ENCODE assay signal across 8 cellular contexts in the genomic region with DNA sequence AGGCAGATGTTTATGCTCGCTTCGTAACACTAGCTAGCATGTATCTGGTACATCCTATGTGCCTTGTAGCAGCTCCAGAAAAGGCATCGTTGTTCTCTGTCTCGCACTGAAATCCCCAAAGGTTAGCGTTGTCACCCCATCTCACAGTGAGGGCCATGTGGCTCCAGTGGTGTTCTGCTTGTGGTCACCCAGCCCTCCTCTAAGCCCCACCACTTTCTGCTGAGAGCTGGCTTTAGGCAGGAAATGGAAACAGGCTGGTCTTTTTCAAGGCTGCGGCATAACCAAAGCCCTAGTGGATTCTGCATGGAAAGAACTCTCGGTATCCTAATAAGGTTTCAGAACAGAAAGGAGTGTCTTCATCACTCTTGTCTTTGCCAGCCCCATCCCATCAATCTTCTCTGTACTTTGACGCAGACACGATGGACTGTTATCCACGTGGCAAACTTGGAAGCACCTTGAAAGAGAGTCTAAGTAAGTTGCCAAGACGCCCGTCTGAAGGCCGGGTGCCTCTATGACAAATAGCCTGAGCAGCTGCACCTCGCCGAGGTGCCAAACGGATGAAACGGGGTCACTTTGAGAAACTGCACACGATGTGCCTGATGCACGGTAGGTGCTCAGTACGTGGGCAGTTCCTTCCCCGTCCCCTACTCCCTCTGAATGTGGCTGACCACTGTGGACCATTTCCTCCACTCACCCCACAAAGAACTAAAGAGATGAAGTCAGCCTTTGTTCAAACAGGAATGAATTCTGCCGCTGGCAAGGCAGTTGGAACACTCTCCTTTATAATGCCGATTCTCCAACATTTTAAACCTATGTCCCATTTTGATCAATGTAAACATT. TPM values are rescaled to one million over a fixed set of nuclear protein-coding genes. Genes with fewer than 3 reads are reported as not detected.
A peak's percentile ranks its signal among the peaks of the same experiment; 100 is the strongest.
DNase-seq lines count a peak whose midpoint lies in the region; ATAC-seq, FAIRE-seq and TF ChIP-seq lines count a peak whose summit lies in the region.

No MANE protein-coding gene starts in this region.

- H3K79me2 ChIP-seq in GM23338 (replicated peaks; ENCODE audit: insufficient read depth) = no peaks in the 10 kb centered on the region
- no peaks in the 10 kb centered on the region for H3K79me2 ChIP-seq in SU-DHL-6 (ENCODE audit: insufficient read depth, low read length)
- H3K79me2 ChIP-seq in keratinocyte (ENCODE audit: control insufficient read depth, insufficient read depth, low read length) = no peaks in the 10 kb centered on the region

- peaks cover 4% of the 10 kb centered on the region for H3K27me3 Mint-ChIP-seq in GM23338 (ENCODE audit: insufficient read depth, low read depth, poor library complexity)

- dilution Hi-C loops in keratinocyte (cut with MboI; ENCODE audit: extremely low pct_ligation_motif_present, low sequenced_read_pairs) = no loop called here

- no peak for TF ChIP-seq CTCF in GM23338 (conservative IDR thresholded peaks at IDR 0.05; ENCODE audit: low read depth in 2 of 2)
- no peak for TF ChIP-seq CTCF in SU-DHL-6 (IDR thresholded peaks at IDR 0.05; ENCODE audit: insufficient read depth, low read length, poor library complexity, severe bottlenecking)
- no peak for TF ChIP-seq CTCF in keratinocyte (optimal IDR thresholded peaks at IDR 0.05 in 1 of 3, IDR thresholded peaks at IDR 0.05 in 1 of 3, conservative IDR thresholded peaks at IDR 0.05 in 1 of 3; ENCODE audit: extremely low read depth in 1 of 3, insufficient read depth in 2 of 3, low read length in 3 of 3)

- peaks cover 3% of the 10 kb centered on the region; the same call in 1 of the 3 replicates for H3K4me1 Mint-ChIP-seq in GM23338

- peak overlapping the region; percentile 83 to 94 (median 90) for H3K4me2 ChIP-seq in BLaER1 treated with 17β-estradiol and CSF1 and Interleukin-3, amounts not matched to agents 10 nM and 100 nM
- H3K4me2 ChIP-seq in GM23338 (no peak overlapping the region), SU-DHL-6 (ENCODE audit: low read depth, low read length, poor library complexity, severe bottlenecking) (peak overlapping the region; percentile 27), keratinocyte (ENCODE audit: control insufficient read depth, extremely low read depth, insufficient read depth, low read depth, low read length) (peak overlapping the region; percentile 70)

- peaks cover 92 to 100% (median 97%) of the 10 kb centered on the region in 10 experiments for H3K4me1 ChIP-seq in BLaER1 treated with 17β-estradiol and CSF1 and Interleukin-3, amounts not matched to agents 10 nM and 100 nM
- no peaks in the 10 kb centered on the region for H3K4me1 ChIP-seq in GM23338 (ENCODE audit: insufficient read depth)
- H3K4me1 ChIP-seq in keratinocyte (ENCODE audit: control insufficient read depth, extremely low read depth, insufficient read depth, low read length) = peaks cover 28% of the 10 kb centered on the region
- no peaks in the 10 kb centered on the region for H3K4me1 ChIP-seq in urinary bladder (ENCODE audit: insufficient read depth)

- peak overlapping the region; percentile 36 to 96 (median 92); a peak in 21 of 22 replicates for H3K9ac ChIP-seq in BLaER1 treated with 17β-estradiol and CSF1 and Interleukin-3, amounts not matched to agents 10 nM and 100 nM
- H3K9ac ChIP-seq in SU-DHL-6 (ENCODE audit: low read length) (no peak overlapping the region), keratinocyte (ENCODE audit: control insufficient read depth, extremely low read depth, insufficient read depth, low read length) (no peak overlapping the region)

- no peak for DNase-seq in GM23338 (ENCODE audit: low spot score)
- no peak for DNase-seq in keratinocyte (ENCODE audit: low read depth, low spot score)
- DNase-seq in NCI-H82 (lab: John Stamatoyannopoulos, UW) = no peak
- DNase-seq in amniotic stem cell (lab: John Stamatoyannopoulos, UW) = no peak
- no peak for DNase-seq in NCI-H526 (lab: John Stamatoyannopoulos, UW)

- peaks cover 0 to 6% (median under 1%) of the 10 kb centered on the region in 11 experiments; a peak in 10 of 22 replicates for H3K9me3 ChIP-seq in BLaER1 treated with 17β-estradiol and CSF1 and Interleukin-3, amounts not matched to agents 10 nM and 100 nM (replicated peaks in 1 of 11)
- no peaks in the 10 kb centered on the region for H3K9me3 ChIP-seq in SU-DHL-6 (ENCODE audit: insufficient read depth, low read length)
- H3K9me3 ChIP-seq in keratinocyte (ENCODE audit: control insufficient read depth, low read depth, low read length) = no peaks in the 10 kb centered on the region

- peak overlapping the region; percentile 63 for H2AFZ ChIP-seq in GM23338
- H2AFZ ChIP-seq in SU-DHL-6 (ENCODE audit: low read depth, low read length, severe bottlenecking) = peak overlapping the region; percentile 1
- H2AFZ ChIP-seq in keratinocyte (ENCODE audit: control insufficient read depth, low read length) = peak overlapping the region; percentile 94

- H3F3A ChIP-seq in GM23338 (replicated peaks; ENCODE audit: low read depth) (no peaks in the 10 kb centered on the region), SU-DHL-6 (ENCODE audit: insufficient read depth) (no peaks in the 10 kb centered on the region)

- no peaks in the 10 kb centered on the region for H3K9me1 ChIP-seq in keratinocyte (ENCODE audit: control insufficient read depth, extremely low read depth, insufficient read depth, low read length)

- H4K20me1 ChIP-seq in BLaER1 treated with 17β-estradiol and CSF1 and Interleukin-3, amounts not matched to agents 10 nM and 100 nM = no peaks in the 10 kb centered on the region
- H4K20me1 ChIP-seq in GM23338 (replicated peaks; ENCODE audit: insufficient read depth) (no peaks in the 10 kb centered on the region), SU-DHL-6 (ENCODE audit: low read depth, low read length) (no peaks in the 10 kb centered on the region), keratinocyte (ENCODE audit: control insufficient read depth, extremely low read depth, insufficient read depth, low read length) (no peaks in the 10 kb centered on the region)

- peak; percentile 52 for FAIRE-seq in keratinocyte (lab: Jason Lieb, UNC)

- H3K27ac ChIP-seq in BLaER1 treated with 17β-estradiol and CSF1 and Interleukin-3, amounts not matched to agents 10 nM and 100 nM = peak overlapping the region; percentile 66 to 100 (median 98); a peak in 21 of 22 replicates
- H3K27ac ChIP-seq in GM23338 (ENCODE audit: low read depth) (no peak overlapping the region), SU-DHL-6 (ENCODE audit: low read depth, low read length) (peak overlapping the region; percentile 52), keratinocyte (ENCODE audit: control insufficient read depth, insufficient read depth, low read length) (no peak overlapping the region), urinary bladder (ENCODE audit: low read depth) (peak overlapping the region; percentile 11)

- no peaks in the 10 kb centered on the region for H3K9me3 Mint-ChIP-seq in GM23338

- H3K9me2 ChIP-seq in GM23338 (ENCODE audit: insufficient read depth) (peaks cover 5% of the 10 kb centered on the region; the same call in 1 of the 2 replicates), SU-DHL-6 (replicated peaks; ENCODE audit: insufficient read depth, low read length) (no peaks in the 10 kb centered on the region)

- H3K36me3 Mint-ChIP-seq in GM23338 (ENCODE audit: low read depth) = no peaks in the 10 kb centered on the region

- no peak overlapping the region for H3K27ac Mint-ChIP-seq in GM23338

- ATAC-seq in GM23338 = no peak

- 25% methylated on average over 23 of the region's 23 CpGs for WGBS in urinary bladder

- no peaks in the 10 kb centered on the region for H3K27me3 ChIP-seq in BLaER1 treated with 17β-estradiol and CSF1 and Interleukin-3, amounts not matched to agents 10 nM and 100 nM
- H3K27me3 ChIP-seq in GM23338 (ENCODE audit: insufficient read depth) (no peaks in the 10 kb centered on the region), SU-DHL-6 (ENCODE audit: low read length) (no peaks in the 10 kb centered on the region), keratinocyte (ENCODE audit: control insufficient read depth, extremely low read depth, insufficient read depth, low read length) (peaks cover 2% of the 10 kb centered on the region)

- no peak overlapping the region for H3K4me3 Mint-ChIP-seq in GM23338

- peaks cover 0 to 5% (median 0%) of the 10 kb centered on the region in 11 experiments; a peak in 2 of 22 replicates for H3K36me3 ChIP-seq in BLaER1 treated with 17β-estradiol and CSF1 and Interleukin-3, amounts not matched to agents 10 nM and 100 nM
- H3K36me3 ChIP-seq in GM23338 (ENCODE audit: insufficient read depth) (no peaks in the 10 kb centered on the region), SU-DHL-6 (ENCODE audit: low read length) (no peaks in the 10 kb centered on the region), keratinocyte (ENCODE audit: control insufficient read depth in 2 of 2, extremely low read depth in 1 of 2, insufficient read depth in 2 of 2, low read length in 2 of 2) (no peaks in the 10 kb centered on the region), urinary bladder (ENCODE audit: insufficient read depth) (no peaks in the 10 kb centered on the region)

- peak overlapping the region; percentile 4 to 63 (median 50); a peak in 16 of 20 replicates for H3K4me3 ChIP-seq in BLaER1 treated with 17β-estradiol and CSF1 and Interleukin-3, amounts not matched to agents 10 nM and 100 nM
- H3K4me3 ChIP-seq in GM23338 = no peak overlapping the region
- H3K4me3 ChIP-seq in SU-DHL-6 (ENCODE audit: insufficient read depth, low read length, poor library complexity, severe bottlenecking) = no peak overlapping the region
- H3K4me3 ChIP-seq in keratinocyte (ENCODE audit: control insufficient read depth in 2 of 3, extremely low read depth in 1 of 3, insufficient read depth in 2 of 3, low read depth in 1 of 3, low read length in 3 of 3) = peak overlapping the region in 1 of 3 experiments; percentile 43
- no peak overlapping the region for H3K4me3 ChIP-seq in urinary bladder (ENCODE audit: low read depth, low read length)

TF ChIP-seq in GM23338, 12 proteins besides CTCF, POLR2A, EP300 and RAD21 (continues in another document):
- no peak for TF ChIP-seq STAT1 (IDR thresholded peaks at IDR 0.05; ENCODE audit: unreplicated experiment)

RNA-seq across cellular contexts. Expression of a gene that starts 57.8 kb away (rescaled TPM):
- total RNA-seq in GM23338 (2014; rRNA removed; shearing (Covaris generic)) = 42.3 and 46.1 TPM in 2 replicates
- polyA plus RNA-seq in GM23338 (2016; fragmentation: Nextera tagmentation; extraction: Ambion mirVana) = 17.7 and 20.3 TPM in 2 replicates
- 17.9 to 29.9 TPM (median 27.4 TPM) in 3 replicates for polyA plus RNA-seq in keratinocyte
- polyA plus RNA-seq in keratinocyte (2011; ENCODE audit: low read depth) = 74.0 TPM
- 13.1 and 20.3 TPM in 2 replicates for polyA plus RNA-seq in keratinocyte (2011; cell fraction: cytosol; rRNA removed)
- polyA plus RNA-seq in keratinocyte (2011; cell fraction: nucleus; rRNA removed) = 45.8 and 49.1 TPM in 2 replicates
- polyA plus RNA-seq in keratinocyte (2012; ENCODE audit: low replicate concordance) = 10.3 and 21.1 TPM in 2 replicates
- polyA minus RNA-seq in keratinocyte = 25.1 to 36.2 TPM (median 35.7 TPM) in 3 replicates
- 22.4 TPM for polyA minus RNA-seq in keratinocyte (2011; cell fraction: cytosol; rRNA and poly(A)+ RNA removed)
- 32.7 and 55.1 TPM in 2 replicates for polyA minus RNA-seq in keratinocyte (2011; cell fraction: nucleus; rRNA and poly(A)+ RNA removed)
- 85.1 TPM for total RNA-seq in urinary bladder
- polyA plus RNA-seq in urinary bladder = 37.6 TPM

Comparison
In these comparisons a context has a peak if more than half of its experiments do, and no peak if none do; other contexts are left out.
1. H3K27ac ChIP-seq: peak in BLaER1 treated with 17β-estradiol and CSF1 and Interleukin-3, amounts not matched to agents 10 nM and 100 nM (11 of 11), SU-DHL-6 (single experiment) and urinary bladder (single experiment); none in GM23338 (single experiment) and keratinocyte (single experiment).
2. H3K4me3 ChIP-seq: peak in BLaER1 treated with 17β-estradiol and CSF1 and Interleukin-3, amounts not matched to agents 10 nM and 100 nM (10 of 10); none in GM23338 (single experiment), SU-DHL-6 (single experiment) and urinary bladder (single experiment).
3. H3K9ac ChIP-seq: peak in BLaER1 treated with 17β-estradiol and CSF1 and Interleukin-3, amounts not matched to agents 10 nM and 100 nM (11 of 11); none in SU-DHL-6 (single experiment) and keratinocyte (single experiment).
4. H2AFZ ChIP-seq: peak in every context shown above with its lines; median percentile 94 in keratinocyte; 63 in GM23338; 1 in SU-DHL-6.